20 cellular contexts compared by ENCODE assay signal in genomic region chr14:94038921-94039629, GRCh38. TPM values are rescaled to one million over a fixed set of nuclear protein-coding genes. Genes with fewer than 3 reads are reported as not detected.
DNase-seq lines count a peak whose midpoint lies in the region; ATAC-seq and TF ChIP-seq lines count a peak whose summit lies in the region.
"Had no signal": no experiment of that assay in that cellular context is flagged by ENCODE, and none has a peak within 500 bp of the region (broad histone marks: within the 10 kb centered on the region; RNA-seq: fewer than 3 reads in every experiment).

No MANE protein-coding gene starts in this region.

- no peaks in the 10 kb centered on the region for H3K27me3 ChIP-seq in NT2/D1 (ENCODE audit: insufficient read depth, insufficient read length)
- H3K27me3 ChIP-seq in upper lobe of right lung = no peaks in the 10 kb centered on the region
- H3K27me3 ChIP-seq: BE2C had no signal

- CTCF ChIA-PET in GM10248 (lab: Yijun Ruan, JAX) = interaction anchor here (1.3 to 9.0 kb wide), 5 partner anchors 18 to 141 kb away, joined by 3 to 182 read pairs (median 57); partner anchors contain the start of gene OTUB2

- intact Hi-C loops in posterior vena cava (cut with DNase I) = loop anchor here in 1 of 2 donors (5.0 kb wide), 1 partner anchor 98 kb away; no protein-coding TSS in a partner anchor
- intact Hi-C loops in upper lobe of right lung (cut with DNase I) = no loop called here

- peaks cover 14% of the 10 kb centered on the region for H3K36me3 ChIP-seq in NT2/D1 (ENCODE audit: insufficient read depth, insufficient read length, low read length)
- H3K36me3 ChIP-seq in upper lobe of right lung = no peaks in the 10 kb centered on the region

- ATAC-seq in upper lobe of right lung (no peak), GM18909 (IDR thresholded peaks at IDR 0.05; ENCODE audit: poor library complexity, unreplicated experiment) (no peak)

- TF ChIP-seq CTCF in GM13976 (IDR thresholded peaks at IDR 0.05; ENCODE audit: borderline replicate concordance, control extremely low read depth, extremely low read depth, insufficient read depth, missing control alignments) (no peak), upper lobe of right lung (IDR thresholded peaks at IDR 0.05) (no peak), GM10248 (IDR thresholded peaks at IDR 0.05; ENCODE audit: control extremely low read depth, extremely low read depth, low read depth, missing control alignments) (no peak)

- H3K9ac ChIP-seq in NT2/D1 (ENCODE audit: insufficient read length, low read depth) = peak overlapping the region; percentile 21

- in situ Hi-C loops in GM13976 (cut with MboI; ENCODE audit: low sequenced_read_pairs, unreplicated experiment) = loop anchor here (10.0 kb wide), 1 partner anchor 96 kb away; no protein-coding TSS in a partner anchor

- no peak overlapping the region for H3K27ac ChIP-seq in upper lobe of right lung

- POLR2A ChIA-PET in GM10248 (lab: Yijun Ruan, JAX) = no interaction called here

- H3K4me3 ChIP-seq in NT2/D1 (ENCODE audit: insufficient read length, low read depth) (no peak overlapping the region), upper lobe of right lung (no peak overlapping the region)

- DNase-seq in GM13976 (ENCODE audit: low spot score) (peak; percentile 17), NT2/D1 (ENCODE audit: low read depth, low spot score) (no peak), posterior vena cava (ENCODE audit: low spot score) (peak; percentile 64), upper lobe of right lung (peak; percentile 35), GM10248 (ENCODE audit: extremely low spot score) (no peak), NCI-H524 treated with DMSO at 0.1 percent for 48 hours (lab: John Stamatoyannopoulos, UW) (no peak)
- DNase-seq: ACHN; BE2C; C1 segment of cervical spinal cord; CD4-positive, CD25-positive, alpha-beta regulatory T cell; CD8-positive, alpha-beta memory T cell; COR-L47; DMS 273 treated with DMSO at 0.1 percent for 48 hours; DMS53; DND-41; EL; H9 had no signal

- peaks cover 10% of the 10 kb centered on the region for H3K9me3 ChIP-seq in NT2/D1 (ENCODE audit: insufficient read depth, low read length)
- no peaks in the 10 kb centered on the region for H3K9me3 ChIP-seq in upper lobe of right lung
- H3K9me3 ChIP-seq: BE2C had no signal

- peaks cover 12% of the 10 kb centered on the region for H3K4me1 ChIP-seq in NT2/D1 (ENCODE audit: insufficient read depth, insufficient read length)
- peaks cover 13% of the 10 kb centered on the region for H3K4me1 ChIP-seq in upper lobe of right lung

RNA-seq across cellular contexts. Expression of gene OTUB2, which starts 12.9 kb away (rescaled TPM):
- total RNA-seq in posterior vena cava (1 to 10 TPM in 1 of 2 donors, under 1 TPM in 1; 0.37 to 1.2 TPM), upper lobe of right lung (1.0 TPM)

RNA-seq across cellular contexts. Expression of gene DDX24, which starts 41.9 kb away (rescaled TPM):
- total RNA-seq in posterior vena cava = 100 to 1,000 TPM; 166 to 175 TPM
- 191 TPM for total RNA-seq in upper lobe of right lung

RNA-seq across cellular contexts. Expression of gene CCDC197, which starts 42.0 kb away (rescaled TPM):
- total RNA-seq in posterior vena cava (not detected), upper lobe of right lung (not detected)
- total RNA-seq: CD4-positive, CD25-positive, alpha-beta regulatory T cell; CD8-positive, alpha-beta memory T cell; G401; H1; H9 had no signal

RNA-seq across cellular contexts. Expression of gene IFI27L1, which starts 42.0 kb away (rescaled TPM):
- total RNA-seq in posterior vena cava (10 to 100 TPM; 11.2 to 21.7 TPM), upper lobe of right lung (15.2 TPM)

Comparison
In these comparisons a context has a peak if more than half of its experiments do, and no peak if none do; other contexts are left out.
1. DNase-seq: peak in GM13976 (single experiment), posterior vena cava (single experiment) and upper lobe of right lung (single experiment); none in NT2/D1 (single experiment), GM10248 (single experiment) and NCI-H524 treated with DMSO at 0.1 percent for 48 hours (single experiment).